In genomic region chr22:38051261-38051660, GRCh38 we compare ENCODE assay signal across 2 cellular contexts.
TF ChIP-seq lines count a peak whose summit lies in the region.

No MANE protein-coding gene starts in this region.

TF ChIP-seq in HepG2, 621 proteins besides CTCF, POLR2A, EP300 and RAD21:
- no peak for TF ChIP-seq MZF1 (CRISPR knock-in tag; IDR thresholded peaks at IDR 0.05; ENCODE audit: borderline replicate concordance)
- TF ChIP-seq POLR2AphosphoS2 (IDR thresholded peaks at IDR 0.05; ENCODE audit: low read depth, low read length) = no peak
- TF ChIP-seq THAP9 (CRISPR knock-in tag; IDR thresholded peaks at IDR 0.05; ENCODE audit: borderline replicate concordance) = no peak
- TF ChIP-seq ZNF501 (CRISPR knock-in tag; IDR thresholded peaks at IDR 0.05) = no peak
- no peak for TF ChIP-seq ZFP1 (CRISPR knock-in tag; IDR thresholded peaks at IDR 0.05)
- TF ChIP-seq ZNF335 (CRISPR knock-in tag; IDR thresholded peaks at IDR 0.05) = no peak
TF ChIP-seq in HepG2: peak in this region for 0.

TF ChIP-seq in H1, 55 proteins besides CTCF, POLR2A, EP300 and RAD21:
- TF ChIP-seq RNF2 (IDR thresholded peaks at IDR 0.05; ENCODE audit: borderline replicate concordance, low read depth, low read length, missing control alignments, poor library complexity, severe bottlenecking) (no peak), SIX5 (IDR thresholded peaks at IDR 0.05; ENCODE audit: low read depth, low read length) (no peak), SAP30 (IDR thresholded peaks at IDR 0.05; ENCODE audit: insufficient read depth, insufficient replicate concordance, low read length) (no peak), USF2 (IDR thresholded peaks at IDR 0.05; ENCODE audit: low read length) (no peak), KDM5A (IDR thresholded peaks at IDR 0.05; ENCODE audit: low read length) (no peak), CTBP2 (IDR thresholded peaks at IDR 0.05; ENCODE audit: borderline replicate concordance, insufficient read depth, insufficient read length, low read length) (no peak), CHD2 (IDR thresholded peaks at IDR 0.05; ENCODE audit: low read length) (no peak), SUZ12 (IDR thresholded peaks at IDR 0.05; ENCODE audit: low read length) (no peak), CHD7 (IDR thresholded peaks at IDR 0.05; ENCODE audit: insufficient replicate concordance, low read length) (no peak), KDM1A (IDR thresholded peaks at IDR 0.05; ENCODE audit: borderline replicate concordance, low read length) (no peak), TCF12 (IDR thresholded peaks at IDR 0.05; ENCODE audit: low read depth, low read length) (no peak), EGR1 (IDR thresholded peaks at IDR 0.05; ENCODE audit: borderline replicate concordance, low read depth, low read length) (no peak), CREB1 (IDR thresholded peaks at IDR 0.05) (no peak), CEBPB (IDR thresholded peaks at IDR 0.05; ENCODE audit: low read depth, low read length) (no peak), POLR2AphosphoS5 (IDR thresholded peaks at IDR 0.05; ENCODE audit: low read depth, low read length) (no peak), ATF2 (IDR thresholded peaks at IDR 0.05; ENCODE audit: low read length) (no peak), RFX5 (IDR thresholded peaks at IDR 0.05; ENCODE audit: borderline replicate concordance, low read depth, low read length) (no peak), FOSL1 (IDR thresholded peaks at IDR 0.05; ENCODE audit: insufficient read depth, low read depth, low read length) (no peak), BACH1 (IDR thresholded peaks at IDR 0.05; ENCODE audit: low read length) (no peak)
